Comparison of ENCODE assay signal across 1 cellular context in the genomic region with DNA sequence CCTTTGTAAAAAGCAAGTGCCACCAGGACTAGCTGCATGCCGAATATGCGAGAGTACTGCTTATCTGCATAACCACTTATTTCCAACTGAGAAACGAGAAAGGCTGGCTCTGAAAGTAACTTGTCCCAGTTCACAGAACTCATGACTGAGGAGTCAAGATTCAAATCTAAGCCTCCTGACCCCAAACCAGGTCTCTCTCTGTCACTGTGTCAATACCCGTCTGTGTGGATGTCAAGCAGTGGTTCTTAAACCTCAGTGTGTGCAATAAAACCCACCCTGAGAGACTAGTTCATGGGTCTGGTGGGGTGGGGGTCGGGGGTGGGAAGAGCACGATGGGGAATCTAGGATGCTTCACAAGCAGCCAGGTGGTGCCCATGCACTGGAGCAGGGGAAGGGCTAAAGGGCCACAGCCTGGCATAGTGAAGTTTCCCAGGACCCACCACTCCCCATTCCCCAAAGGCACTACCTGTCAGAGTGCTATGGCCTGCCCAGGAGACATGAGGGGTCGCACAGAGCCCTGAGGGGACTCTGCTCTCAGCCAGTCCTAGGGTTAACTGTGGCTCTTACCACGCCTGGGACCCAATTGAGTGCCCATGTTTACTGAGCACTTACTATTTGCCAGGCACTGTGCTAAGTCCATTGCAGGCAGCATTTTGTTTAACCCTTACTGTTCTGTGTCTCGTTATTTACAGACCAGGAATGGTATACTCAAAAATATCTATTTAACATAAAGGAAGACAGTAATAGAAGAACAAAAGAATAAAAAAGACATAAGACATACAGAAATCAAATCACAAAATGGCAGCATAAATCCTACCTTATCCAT.
TF ChIP-seq lines count a peak whose summit lies in the region.

No MANE protein-coding gene starts in this region.

TF ChIP-seq in SK-N-SH treated with all-trans-retinoic acid at 6 μM for 48 hours, 23 proteins besides CTCF, POLR2A, EP300 and RAD21 (continued from another document):
- TF ChIP-seq CSDC2 (CRISPR knock-in tag; IDR thresholded peaks at IDR 0.05) (no peak), ZNF565 (CRISPR knock-in tag; conservative IDR thresholded peaks at IDR 0.05; ENCODE audit: low read depth) (no peak), ZNF8 (CRISPR knock-in tag; IDR thresholded peaks at IDR 0.05) (no peak), ZFP30 (CRISPR knock-in tag; IDR thresholded peaks at IDR 0.05) (no peak), GLIS3 (CRISPR knock-in tag; IDR thresholded peaks at IDR 0.05) (no peak), BACH2 (CRISPR knock-in tag; IDR thresholded peaks at IDR 0.05; ENCODE audit: borderline replicate concordance) (no peak), ISL1 (CRISPR knock-in tag; IDR thresholded peaks at IDR 0.05) (no peak)
- TF ChIP-seq, protein P1, sequence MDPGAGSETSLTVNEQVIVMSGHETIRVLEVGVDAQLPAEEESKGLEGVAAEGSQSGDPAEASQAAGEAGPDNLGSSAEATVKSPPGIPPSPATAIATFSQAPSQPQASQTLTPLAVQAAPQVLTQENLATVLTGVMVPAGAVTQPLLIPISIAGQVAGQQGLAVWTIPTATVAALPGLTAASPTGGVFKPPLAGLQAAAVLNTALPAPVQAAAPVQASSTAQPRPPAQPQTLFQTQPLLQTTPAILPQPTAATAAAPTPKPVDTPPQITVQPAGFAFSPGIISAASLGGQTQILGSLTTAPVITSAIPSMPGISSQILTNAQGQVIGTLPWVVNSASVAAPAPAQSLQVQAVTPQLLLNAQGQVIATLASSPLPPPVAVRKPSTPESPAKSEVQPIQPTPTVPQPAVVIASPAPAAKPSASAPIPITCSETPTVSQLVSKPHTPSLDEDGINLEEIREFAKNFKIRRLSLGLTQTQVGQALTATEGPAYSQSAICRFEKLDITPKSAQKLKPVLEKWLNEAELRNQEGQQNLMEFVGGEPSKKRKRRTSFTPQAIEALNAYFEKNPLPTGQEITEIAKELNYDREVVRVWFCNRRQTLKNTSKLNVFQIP (CRISPR knock-in tag; IDR thresholded peaks at IDR 0.05; ENCODE audit: borderline replicate concordance, low read depth): no peak
- TF ChIP-seq, protein P2, sequence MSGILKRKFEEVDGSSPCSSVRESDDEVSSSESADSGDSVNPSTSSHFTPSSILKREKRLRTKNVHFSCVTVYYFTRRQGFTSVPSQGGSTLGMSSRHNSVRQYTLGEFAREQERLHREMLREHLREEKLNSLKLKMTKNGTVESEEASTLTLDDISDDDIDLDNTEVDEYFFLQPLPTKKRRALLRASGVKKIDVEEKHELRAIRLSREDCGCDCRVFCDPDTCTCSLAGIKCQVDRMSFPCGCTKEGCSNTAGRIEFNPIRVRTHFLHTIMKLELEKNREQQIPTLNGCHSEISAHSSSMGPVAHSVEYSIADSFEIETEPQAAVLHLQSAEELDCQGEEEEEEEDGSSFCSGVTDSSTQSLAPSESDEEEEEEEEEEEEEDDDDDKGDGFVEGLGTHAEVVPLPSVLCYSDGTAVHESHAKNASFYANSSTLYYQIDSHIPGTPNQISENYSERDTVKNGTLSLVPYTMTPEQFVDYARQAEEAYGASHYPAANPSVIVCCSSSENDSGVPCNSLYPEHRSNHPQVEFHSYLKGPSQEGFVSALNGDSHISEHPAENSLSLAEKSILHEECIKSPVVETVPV (CRISPR knock-in tag; IDR thresholded peaks at IDR 0.05): no peak
